Comparison of ENCODE assay signal across 8 cellular contexts in the genomic region with DNA sequence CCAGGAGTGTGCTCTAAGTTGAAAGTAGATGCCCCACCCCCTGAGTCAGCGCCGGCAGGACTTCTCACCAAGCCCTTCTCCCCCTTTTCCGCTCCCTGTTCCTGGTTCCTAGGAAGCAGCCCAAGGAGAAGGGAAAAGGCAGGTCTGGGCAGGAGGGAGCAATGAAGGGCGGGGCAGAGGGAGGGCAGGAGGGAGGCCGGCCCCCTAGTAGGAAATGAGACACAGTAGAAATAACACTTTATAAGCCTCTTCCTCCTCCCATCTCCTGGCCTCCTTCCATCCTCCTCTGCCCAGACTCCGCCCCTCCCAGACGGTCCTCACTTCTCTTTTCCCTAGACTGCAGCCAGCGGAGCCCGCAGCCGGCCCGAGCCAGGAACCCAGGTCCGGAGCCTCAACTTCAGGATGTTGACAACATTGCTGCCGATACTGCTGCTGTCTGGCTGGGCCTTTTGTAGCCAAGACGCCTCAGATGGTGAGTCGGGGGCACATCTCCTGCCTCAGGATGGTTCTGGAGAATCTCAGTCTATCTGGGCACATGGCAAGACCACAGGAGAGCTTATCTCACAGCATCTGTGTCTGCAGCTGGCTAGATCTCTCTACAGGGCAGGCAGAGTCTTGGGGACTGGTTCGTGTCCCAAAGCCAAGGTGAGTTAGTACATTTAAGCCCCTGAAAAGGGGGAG. TPM values are rescaled to one million over a fixed set of nuclear protein-coding genes. Genes with fewer than 3 reads are reported as not detected.
A peak's percentile ranks its signal among the peaks of the same experiment; 100 is the strongest.
DNase-seq lines count a peak whose midpoint lies in the region; ATAC-seq and TF ChIP-seq lines count a peak whose summit lies in the region.

A gene (plus strand): TSS at position 320 of the 681 bp plus-strand sequence. CDS start 83 bp downstream, at position 403.

- H3K27me3 ChIP-seq in RWPE2 (ENCODE audit: insufficient read depth, poor library complexity, severe bottlenecking), result no peaks in the 10 kb centered on the region
- peaks cover 0 to 4% (median 0%) of the 10 kb centered on the region in 3 donors for H3K27me3 ChIP-seq in gastrocnemius medialis

- peak; percentile 96 for ATAC-seq in RWPE2 (ENCODE audit: low read depth)
- ATAC-seq in gastrocnemius medialis, result peak; percentile 80 to 87
- no peak for ATAC-seq in GM18868 (IDR thresholded peaks at IDR 0.05; ENCODE audit: unreplicated experiment)

- TF ChIP-seq CTCF in RWPE2 (IDR thresholded peaks at IDR 0.05; ENCODE audit: poor library complexity, severe bottlenecking) (no peak), gastrocnemius medialis (IDR thresholded peaks at IDR 0.05 in 4 of 5, conservative IDR thresholded peaks at IDR 0.05 in 1 of 5) (no peak)

- peak in 11 of 14 donors; percentile 5 to 60 (median 33) for DNase-seq in C1 segment of cervical spinal cord (lab: John Stamatoyannopoulos, UW)
- peak; percentile 100 for DNase-seq in HPDE6-E6E7 (ENCODE audit: extremely low spot score)
- DNase-seq in RWPE2 (ENCODE audit: low spot score), result peak; percentile 100
- DNase-seq in caudate nucleus (lab: John Stamatoyannopoulos, UW), result peak in 28 of 61 donors; percentile 0 to 61 (median 14)
- DNase-seq in gastrocnemius medialis, result peak; percentile 67 to 77
- no peak for DNase-seq in NCI-H1092 treated with DMSO at 0.1 percent for 48 hours (lab: John Stamatoyannopoulos, UW)

- peaks cover 19% of the 10 kb centered on the region for H3K36me3 ChIP-seq in RWPE2 (ENCODE audit: low read depth)
- no peaks in the 10 kb centered on the region for H3K36me3 ChIP-seq in gastrocnemius medialis

- H3K4me1 ChIP-seq in RWPE2 (ENCODE audit: insufficient read depth, poor library complexity, severe bottlenecking) (peaks cover 24% of the 10 kb centered on the region), gastrocnemius medialis (no peaks in the 10 kb centered on the region)

- in situ Hi-C loops in gastrocnemius medialis (cut with MboI; ENCODE audit: low sequenced_read_pairs in 4 of 4), result no loop called here

- H3K27ac ChIP-seq in RWPE2 (ENCODE audit: poor library complexity, severe bottlenecking) (peak within 1 kb of the TSS; percentile 56), caudate nucleus (ENCODE audit: low read depth, low read length) (peak within 1 kb of the TSS; percentile 37), gastrocnemius medialis (peak within 1 kb of the TSS; percentile 42 to 71 (median 57))

- TF ChIP-seq POLR2A in gastrocnemius medialis (IDR thresholded peaks at IDR 0.05), result no peak

- intact Hi-C loops in gastrocnemius medialis (cut with DNase I; ENCODE audit: low total_unique reads), result loop anchor here (1.0 kb wide), 1 partner anchor 25 kb away; a partner anchor contains a TSS

- no peaks in the 10 kb centered on the region for H3K9me3 ChIP-seq in RWPE2 (ENCODE audit: severe bottlenecking)
- H3K9me3 ChIP-seq in iPS-18c (ENCODE audit: control insufficient read depth, insufficient read depth, low read length), result no peaks in the 10 kb centered on the region
- H3K9me3 ChIP-seq in gastrocnemius medialis, result no peaks in the 10 kb centered on the region

- H3K4me3 ChIP-seq in RWPE2 (ENCODE audit: severe bottlenecking), result peak within 1 kb of the TSS; percentile 43
- H3K4me3 ChIP-seq in iPS-18c (ENCODE audit: insufficient read depth, low read depth, low read length), result peak within 1 kb of the TSS; percentile 57
- H3K4me3 ChIP-seq in gastrocnemius medialis, result peak within 1 kb of the TSS; percentile 31 to 49 (median 46)

RNA-seq across cellular contexts. Expression of the gene that starts here (rescaled TPM):
- 10 to 100 TPM in 1 of 4 donors, 1 to 10 TPM in 3; 5.6 to 19.4 (median 7.3) TPM for total RNA-seq in gastrocnemius medialis
